7 cellular contexts compared by ENCODE assay signal in genomic region chr10:91406322-91406721, GRCh38.
"Had no signal": no experiment of that assay in that cellular context is flagged by ENCODE, and none has a peak within 500 bp of the region (broad histone marks: within the 10 kb centered on the region; RNA-seq: fewer than 3 reads in every experiment).

No MANE protein-coding gene starts in this region.

- H3K27ac Mint-ChIP-seq: H9 had no signal

- DNase-seq: GOT3, H9, HCEC 1CT, IMR-90, KG1 had no signal

- H3K4me3 Mint-ChIP-seq: H9 had no signal

- H3K27ac ChIP-seq: HL-60 had no signal

- H3K9me3 Mint-ChIP-seq: H9 had no signal

- ATAC-seq: K562 had no signal

- H3K4me3 ChIP-seq: K562 had no signal
